ENCODE assay signal across 8 cellular contexts in genomic region chr16:23835390-23836077, GRCh38. TPM values are rescaled to one million over a fixed set of nuclear protein-coding genes. Genes with fewer than 3 reads are reported as not detected.
DNase-seq lines count a peak whose midpoint lies in the region; ATAC-seq lines count a peak whose summit lies in the region.

Gene PRKCB, plus strand, starts transcription at chr16:23835983.

- peaks cover 0 to 2% (median 0%) of the 10 kb centered on the region in 8 donors for H3K9me3 Mint-ChIP-seq in CD4-positive, alpha-beta memory T cell

- CTCF ChIA-PET in CD4-positive, alpha-beta memory T cell (lab: Charles Lee; ENCODE audit: partially characterized antibody) = interaction anchor here (0.7 to 1.1 kb wide), 3 partner anchors 31 to 201 kb away, joined by 3 to 5 read pairs (median 4); no protein-coding TSS in a partner anchor

- H3K9me3 ChIP-seq in CD4-positive, alpha-beta memory T cell (ENCODE audit: control insufficient read depth in 1 of 2, low read length in 2 of 2) = no peaks in the 10 kb centered on the region
- H3K9me3 ChIP-seq in T-helper 17 cell (ENCODE audit: control insufficient read depth, low read length, poor library complexity, severe bottlenecking) = no peaks in the 10 kb centered on the region
- H3K9me3 ChIP-seq in iPS DF 6.9 (ENCODE audit: control insufficient read depth, insufficient read depth, low read length) = no peaks in the 10 kb centered on the region

- peak within 1 kb of the TSS; percentile 57 for H3K27ac ChIP-seq in CD4-positive, alpha-beta memory T cell (ENCODE audit: low read depth, low read length)
- H3K27ac ChIP-seq in iPS DF 6.9 (ENCODE audit: low read length) = no peak within 1 kb of the TSS

- peak within 1 kb of the TSS; percentile 97 to 100 (median 99) for H3K4me3 Mint-ChIP-seq in CD4-positive, alpha-beta memory T cell
- peak within 1 kb of the TSS; percentile 100 for H3K4me3 Mint-ChIP-seq in T-helper 17 cell

- H3K4me1 Mint-ChIP-seq in CD4-positive, alpha-beta memory T cell = peaks cover 48 to 67% (median 54%) of the 10 kb centered on the region in 4 donors
- H3K4me1 Mint-ChIP-seq in T-helper 17 cell = peaks cover 52% of the 10 kb centered on the region

- peak within 1 kb of the TSS; percentile 90 to 96 (median 92) for H3K27ac Mint-ChIP-seq in CD4-positive, alpha-beta memory T cell
- H3K27ac Mint-ChIP-seq in T-helper 17 cell = peak within 1 kb of the TSS; percentile 97

- peak; percentile 89 to 91 (median 90) for DNase-seq in CD4-positive, alpha-beta memory T cell
- DNase-seq in T-helper 17 cell (peak; percentile 87 to 90 (median 89)), anterior cingulate cortex (lab: John Stamatoyannopoulos, UW) (peak in 56 of 58 donors; percentile 46 to 93 (median 82)), iPS DF 6.9 (ENCODE audit: low read depth, low spot score) (peak; percentile 47), skeletal muscle cell (ENCODE audit: low read depth) (no peak), SHP77 treated with DMSO at 0.1 percent for 48 hours (lab: John Stamatoyannopoulos, UW) (no peak)

- ATAC-seq in GM19395 (IDR thresholded peaks at IDR 0.05; ENCODE audit: unreplicated experiment) = peak; percentile 70
- peak; percentile 60 for ATAC-seq in HG03565 (IDR thresholded peaks at IDR 0.05; ENCODE audit: unreplicated experiment)
- peak; percentile 92 for ATAC-seq in T-helper 17 cell

- H3K4me1 ChIP-seq in CD4-positive, alpha-beta memory T cell (ENCODE audit: insufficient read depth, low read length) = peaks cover 62% of the 10 kb centered on the region
- H3K4me1 ChIP-seq in iPS DF 6.9 (ENCODE audit: control insufficient read depth, insufficient read depth, low read length) = peaks cover 8% of the 10 kb centered on the region

- no CpG with 5 or more reads among the region's 63 CpGs for WGBS in iPS DF 6.9 (ENCODE audit: insufficient coverage, insufficient read length)

- H3K36me3 ChIP-seq in CD4-positive, alpha-beta memory T cell (ENCODE audit: insufficient read depth, low read length) = no peaks in the 10 kb centered on the region
- no peaks in the 10 kb centered on the region for H3K36me3 ChIP-seq in iPS DF 6.9 (ENCODE audit: control insufficient read depth, insufficient read depth, low read length)

- H3K4me3 ChIP-seq in CD4-positive, alpha-beta memory T cell (ENCODE audit: low read length in 2 of 2) = peak within 1 kb of the TSS; percentile 62 to 68
- peak within 1 kb of the TSS; percentile 70 for H3K4me3 ChIP-seq in iPS DF 6.9 (ENCODE audit: low read length)
- peak within 1 kb of the TSS; percentile 31 for H3K4me3 ChIP-seq in skeletal muscle cell (ENCODE audit: low read depth, low read length)

- H3K36me3 Mint-ChIP-seq in CD4-positive, alpha-beta memory T cell = peaks cover 4 to 19% of the 10 kb centered on the region in 2 donors
- peaks cover 5% of the 10 kb centered on the region for H3K36me3 Mint-ChIP-seq in T-helper 17 cell (ENCODE audit: low read depth)

- intact Hi-C loops in CD4-positive, alpha-beta memory T cell (cut with micrococcal nuclease) = loop anchor here (1.0 to 2.0 kb wide), 4 partner anchors 9 to 703 kb away; partner anchors contain the start of gene RBBP6

- POLR2A ChIA-PET in CD4-positive, alpha-beta memory T cell (lab: Charles Lee; ENCODE audit: partially characterized antibody) = interaction anchor here (0.7 to 2.4 kb wide), 7 partner anchors 8 to 124 kb away, joined by 3 to 30 read pairs (median 4); no protein-coding TSS in a partner anchor

- H3K27me3 ChIP-seq in CD4-positive, alpha-beta memory T cell (ENCODE audit: insufficient read depth, low read length) = no peaks in the 10 kb centered on the region
- H3K27me3 ChIP-seq in iPS DF 6.9 (ENCODE audit: control insufficient read depth, insufficient read depth, low read length) = peaks cover 11% of the 10 kb centered on the region

- no peaks in the 10 kb centered on the region for H3K27me3 Mint-ChIP-seq in CD4-positive, alpha-beta memory T cell
- no peaks in the 10 kb centered on the region for H3K27me3 Mint-ChIP-seq in T-helper 17 cell

RNA-seq across cellular contexts. Expression of gene PRKCB, which starts in this region (rescaled TPM):
- total RNA-seq in CD4-positive, alpha-beta memory T cell = 100 to 1,000 TPM in 1 of 2 experiments, 10 to 100 TPM in 1; 98.1 to 106 TPM
- 10 to 100 TPM; 46.5 to 98.4 TPM for polyA plus RNA-seq in CD4-positive, alpha-beta memory T cell
- total RNA-seq in T-helper 17 cell = 100 to 1,000 TPM; 122 to 137 TPM

Comparison
In these comparisons a context has a peak if more than half of its experiments do, and no peak if none do; other contexts are left out.
1. DNase-seq: peak in CD4-positive, alpha-beta memory T cell (5 of 5), T-helper 17 cell (3 of 3), anterior cingulate cortex (56 of 58) and iPS DF 6.9 (single experiment); none in skeletal muscle cell (single experiment) and SHP77 treated with DMSO at 0.1 percent for 48 hours (single experiment).
2. Peak in every context shown above with its lines, with median percentiles within 50 percentile points of each other: H3K4me3 ChIP-seq and ATAC-seq.